ENCODE assay signal across 33 cellular contexts in genomic region chr5:135898651-135899050, GRCh38. TPM values are rescaled to one million over a fixed set of nuclear protein-coding genes. Genes with fewer than 3 reads are reported as not detected.
DNase-seq lines count a peak whose midpoint lies in the region; TF ChIP-seq lines count a peak whose summit lies in the region.
"Had no signal": no experiment of that assay in that cellular context is flagged by ENCODE, and none has a peak within 500 bp of the region (broad histone marks: within the 10 kb centered on the region; RNA-seq: fewer than 3 reads in every experiment).

No MANE protein-coding gene starts in this region.

- H3K9me3 ChIP-seq in SJCRH30 (replicated peaks) (no peaks in the 10 kb centered on the region; the same call in 1 of the 2 replicates), esophagus muscularis mucosa (no peaks in the 10 kb centered on the region)
- H3K9me3 ChIP-seq: A549; BE2C; BLaER1; BLaER1 treated with 17β-estradiol and CSF1 and Interleukin-3, amounts not matched to agents 10 nM and 100 nM had no signal

- no peak for TF ChIP-seq EP300 in esophagus muscularis mucosa (IDR thresholded peaks at IDR 0.05)

- no peaks in the 10 kb centered on the region for H3K27me3 ChIP-seq in SJCRH30
- H3K27me3 ChIP-seq in esophagus muscularis mucosa = peaks cover 0 to 7% (median 0%) of the 10 kb centered on the region in 4 donors
- H3K27me3 ChIP-seq: BLaER1; BLaER1 treated with 17β-estradiol and CSF1 and Interleukin-3, amounts not matched to agents 10 nM and 100 nM had no signal

- H3K36me3 ChIP-seq in SJCRH30 (no peaks in the 10 kb centered on the region), esophagus muscularis mucosa (no peaks in the 10 kb centered on the region)
- H3K36me3 ChIP-seq: BE2C; BLaER1; BLaER1 treated with 17β-estradiol and CSF1 and Interleukin-3, amounts not matched to agents 10 nM and 100 nM had no signal

- no peak for TF ChIP-seq POLR2A in esophagus muscularis mucosa (IDR thresholded peaks at IDR 0.05; ENCODE audit: low read depth)

- H3K27ac ChIP-seq in SJCRH30 (no peak overlapping the region), esophagus muscularis mucosa (replicated peaks in 1 of 4) (no peak overlapping the region)
- H3K27ac ChIP-seq: 22Rv1; A549; BLaER1; BLaER1 treated with 17β-estradiol and CSF1 and Interleukin-3, amounts not matched to agents 10 nM and 100 nM; C4-2B had no signal

- DNase-seq in SJCRH30 (peak; percentile 54 to 85), esophagus muscularis mucosa (ENCODE audit: extremely low spot score) (peak; percentile 64), RPMI8226 (no peak), GM03348 (ENCODE audit: low spot score) (no peak)
- DNase-seq: 8988T; ACHN; AML-193; BE2C; C1 segment of cervical spinal cord; Caco-2; Calu3; CD4-positive, alpha-beta memory T cell; CD4-positive, alpha-beta T cell; CD4-positive, CD25-positive, alpha-beta regulatory T cell; CD8-positive, alpha-beta memory T cell; CD8-positive, alpha-beta T cell; COR-L47; DMS 273 treated with DMSO at 0.1 percent for 48 hours; DMS153; DMS53; DMS79; DMS79 treated with DMSO at 0.1 percent for 48 hours; DND-41; EL had no signal

- H3K4me1 ChIP-seq in SJCRH30 = peaks cover 12% of the 10 kb centered on the region
- H3K4me1 ChIP-seq in esophagus muscularis mucosa = no peaks in the 10 kb centered on the region
- H3K4me1 ChIP-seq: BLaER1; BLaER1 treated with 17β-estradiol and CSF1 and Interleukin-3, amounts not matched to agents 10 nM and 100 nM had no signal

- no peak for TF ChIP-seq CTCF in esophagus muscularis mucosa (IDR thresholded peaks at IDR 0.05)

- WGBS in esophagus muscularis mucosa = 81% methylated on average over 6 of the region's 6 CpGs

- no peak overlapping the region for H3K4me3 ChIP-seq in SJCRH30
- H3K4me3 ChIP-seq in esophagus muscularis mucosa = no peak overlapping the region
- H3K4me3 ChIP-seq: A549; BLaER1; BLaER1 treated with 17β-estradiol and CSF1 and Interleukin-3, amounts not matched to agents 10 nM and 100 nM had no signal

- intact Hi-C loops in esophagus muscularis mucosa (cut with DNase I) = no loop called here

RNA-seq across cellular contexts. Expression of gene IL9, which starts 3.0 kb away (rescaled TPM):
- not detected in 2 replicates for total RNA-seq in SJCRH30 (2014; rRNA removed; shearing (Covaris generic))
- total RNA-seq in esophagus muscularis mucosa = not detected
- total RNA-seq: A172; A673; B cell; Caco-2; Calu3; CD4-positive, alpha-beta memory T cell; CD4-positive, alpha-beta T cell; CD4-positive, CD25-positive, alpha-beta regulatory T cell; CD8-positive, alpha-beta T cell; Daoy had no signal

RNA-seq across cellular contexts. Expression of gene LECT2, which starts 56.1 kb away (rescaled TPM):
- total RNA-seq in SJCRH30 (2014; rRNA removed; shearing (Covaris generic)) = not detected in 2 replicates
- total RNA-seq in esophagus muscularis mucosa = not detected
- total RNA-seq: A172; A673; B cell; Calu3; CD4-positive, alpha-beta memory T cell; CD4-positive, alpha-beta T cell; CD4-positive, CD25-positive, alpha-beta regulatory T cell; CD8-positive, alpha-beta memory T cell; CD8-positive, alpha-beta T cell; Daoy had no signal

Comparison
In these comparisons a context has a peak if more than half of its experiments do, and no peak if none do; other contexts are left out.
1. DNase-seq: peak in SJCRH30 (2 of 2) and esophagus muscularis mucosa (single experiment); none in RPMI8226 (single experiment) and GM03348 (single experiment).